1 cellular context compared by ENCODE assay signal in genomic region chr6:35736982-35737412, GRCh38.
TF ChIP-seq lines count a peak whose summit lies in the region.

ARMC12 (plus strand) TSS chr6:35737032; CDS start chr6:35737109, 77 bp downstream.

TF ChIP-seq in IMR-90, 13 proteins besides CTCF, POLR2A, EP300 and RAD21:
- TF ChIP-seq CEBPB (IDR thresholded peaks at IDR 0.05; ENCODE audit: low read depth, low read length): no peak
- TF ChIP-seq NFE2L2 (IDR thresholded peaks at IDR 0.05; ENCODE audit: low read depth, low read length): no peak
- no peak for TF ChIP-seq USF2 (IDR thresholded peaks at IDR 0.05; ENCODE audit: low read depth, low read length)
- TF ChIP-seq BHLHE40 (IDR thresholded peaks at IDR 0.05; ENCODE audit: low read depth, low read length): no peak
- no peak for TF ChIP-seq CHD1 (IDR thresholded peaks at IDR 0.05; ENCODE audit: low read depth, low read length)
- no peak for TF ChIP-seq MXI1 (IDR thresholded peaks at IDR 0.05; ENCODE audit: borderline replicate concordance, low read depth, low read length)
- no peak for TF ChIP-seq MAZ (IDR thresholded peaks at IDR 0.05; ENCODE audit: borderline replicate concordance, low read depth, low read length)
- no peak for TF ChIP-seq RFX5 (IDR thresholded peaks at IDR 0.05; ENCODE audit: low read depth, low read length)
- no peak for TF ChIP-seq ELK1 (IDR thresholded peaks at IDR 0.05; ENCODE audit: borderline replicate concordance, low read depth, low read length)
TF ChIP-seq in IMR-90: peak in this region for 0.
